Comparison of ENCODE assay signal across 1 cellular context in genomic region chr6:46653439-46653942, GRCh38.
TF ChIP-seq lines count a peak whose summit lies in the region.

No MANE protein-coding gene starts in this region.

TF ChIP-seq in H1, 55 proteins besides CTCF, POLR2A, EP300 and RAD21:
- TF ChIP-seq NANOG (IDR thresholded peaks at IDR 0.05; ENCODE audit: insufficient read depth, low read depth, low read length, poor library complexity, severe bottlenecking) = no peak
- no peak for TF ChIP-seq ATF3 (IDR thresholded peaks at IDR 0.05; ENCODE audit: insufficient read depth, low read depth, low read length)
- TF ChIP-seq SRF (IDR thresholded peaks at IDR 0.05; ENCODE audit: low read depth, low read length) = no peak
- TF ChIP-seq MAX (IDR thresholded peaks at IDR 0.05) = no peak
- no peak for TF ChIP-seq YY1 (IDR thresholded peaks at IDR 0.05; ENCODE audit: low read depth, low read length)
- TF ChIP-seq POU5F1 (IDR thresholded peaks at IDR 0.05; ENCODE audit: low read depth, low read length) = no peak
